ENCODE assay signal across 28 cellular contexts in genomic region chr2:167823066-167823465, GRCh38.
"Had no signal": no experiment of that assay in that cellular context is flagged by ENCODE, and none has a peak within 500 bp of the region (broad histone marks: within the 10 kb centered on the region; RNA-seq: fewer than 3 reads in every experiment).

No MANE protein-coding gene starts in this region.

- H3K27ac ChIP-seq: colonic mucosa, epithelial cell of prostate, esophagus squamous epithelium, heart right ventricle, left lung, lower lobe of right lung had no signal

- H3K27ac Mint-ChIP-seq: dendritic cell treated with granulocyte-macrophage colony-stimulating factor and Interleukin-4, amounts not matched to agents 40 ng/mL and 50 ng/mL, for 4 days; effector memory CD8-positive, alpha-beta T cell; endodermal cell; mesothelial cell of epicardium; naive B cell had no signal

- H3K9me3 Mint-ChIP-seq: dendritic cell treated with granulocyte-macrophage colony-stimulating factor and Interleukin-4, amounts not matched to agents 40 ng/mL and 50 ng/mL, for 4 days had no signal

- FAIRE-seq: endometrium, islet of Langerhans, keratinocyte had no signal

- H3K4me1 ChIP-seq: colonic mucosa, esophagus squamous epithelium, heart right ventricle, left lung, lower lobe of right lung had no signal

- H3K27me3 ChIP-seq: colonic mucosa, esophagus squamous epithelium, gastrocnemius medialis, heart right ventricle, left lung had no signal

- H3K27me3 Mint-ChIP-seq: dendritic cell treated with granulocyte-macrophage colony-stimulating factor and Interleukin-4, amounts not matched to agents 40 ng/mL and 50 ng/mL, for 4 days; naive B cell had no signal

- H3K4me3 Mint-ChIP-seq: dendritic cell treated with granulocyte-macrophage colony-stimulating factor and Interleukin-4, amounts not matched to agents 40 ng/mL and 50 ng/mL, for 4 days; effector memory CD8-positive, alpha-beta T cell; endodermal cell; mesothelial cell of epicardium; naive B cell had no signal

- DNase-seq: colonic mucosa; cortex of kidney; effector CD8-positive, alpha-beta T cell; effector memory CD8-positive, alpha-beta T cell; endodermal cell; erythroblast; esophagus squamous epithelium; foreskin fibroblast; foreskin melanocyte; gastrocnemius medialis; glutamatergic neuron; head of caudate nucleus; heart right ventricle; hippocampal formation; left cardiac atrium; left lung; left ventricle myocardium superior; lower lobe of right lung; mesenchymal stem cell; mucosa of descending colon; naive B cell had no signal

- H3K9me3 ChIP-seq: colonic mucosa, esophagus squamous epithelium, gastrocnemius medialis, heart right ventricle, left lung, lower lobe of right lung, mucosa of descending colon had no signal

- H3K36me3 ChIP-seq: colonic mucosa, esophagus squamous epithelium, gastrocnemius medialis, heart right ventricle, left lung, lower lobe of right lung had no signal

- H3K4me3 ChIP-seq: colonic mucosa, esophagus squamous epithelium, gastrocnemius medialis, heart right ventricle, left lung, lower lobe of right lung, mucosa of descending colon had no signal

- H3K4me1 Mint-ChIP-seq: mesothelial cell of epicardium, naive B cell had no signal

- H3K36me3 Mint-ChIP-seq: mesothelial cell of epicardium, naive B cell had no signal

- ATAC-seq: effector memory CD8-positive, alpha-beta T cell; esophagus mucosa; gastrocnemius medialis; heart right ventricle; left cardiac atrium; left lung; left ventricle myocardium superior; lower lobe of right lung; mucosa of descending colon had no signal
